9 cellular contexts compared by ENCODE assay signal in genomic region chr16:48444574-48444973, GRCh38. TPM values are rescaled to one million over a fixed set of nuclear protein-coding genes. Genes with fewer than 3 reads are reported as not detected.
DNase-seq lines count a peak whose midpoint lies in the region; ATAC-seq, FAIRE-seq and TF ChIP-seq lines count a peak whose summit lies in the region.
"Had no signal": no experiment of that assay in that cellular context is flagged by ENCODE, and none has a peak within 500 bp of the region (broad histone marks: within the 10 kb centered on the region; RNA-seq: fewer than 3 reads in every experiment).

No MANE protein-coding gene starts in this region.

- no peak for TF ChIP-seq CTCF in H1 (IDR thresholded peaks at IDR 0.05; ENCODE audit: control extremely low read depth in 1 of 3, insufficient read depth in 1 of 3, low read depth in 1 of 3, low read length in 3 of 3)

- H3K9me3 ChIP-seq in H1 (ENCODE audit: insufficient read depth in 2 of 2, low read depth in 1 of 2, low read length in 1 of 2): no peaks in the 10 kb centered on the region

- H4K8ac ChIP-seq in H1 (ENCODE audit: extremely low read depth, insufficient read depth, low read length): no peak overlapping the region

- no peak overlapping the region for H3K23ac ChIP-seq in H1 (ENCODE audit: insufficient read length)

- CTCF ChIA-PET in H1 (lab: Charles Lee; ENCODE audit: partially characterized antibody): interaction anchor here (1.2 to 1.5 kb wide), 2 partner anchors 12 to 178 kb away, joined by 3 read pairs; no protein-coding TSS in a partner anchor

- H3K56ac ChIP-seq in H1 (replicated peaks; ENCODE audit: insufficient read length, low read depth, low read length): no peak overlapping the region

- H2AK5ac ChIP-seq in H1 (ENCODE audit: low read depth, low read length): no peak overlapping the region

- 89% methylated on average over 6 of the region's 6 CpGs; no CpG with 5 or more reads in 1 of the 2 experiments for WGBS in H1 (ENCODE audit: extremely low coverage in 1 of 2, insufficient coverage in 1 of 2, insufficient read length in 1 of 2, insufficient replicate concordance in 2 of 2, low coverage in 1 of 2, low lambda C conversion rate in 2 of 2, missing lambda C conversion rate in 1 of 2), 2 experiments

- no peak overlapping the region for H2BK20ac ChIP-seq in H1 (ENCODE audit: low read length)

- no peak overlapping the region for H2BK15ac ChIP-seq in H1 (ENCODE audit: low read length)

- POLR2A ChIA-PET in H1 (lab: Charles Lee; ENCODE audit: partially characterized antibody): no interaction called here

- peak overlapping the region; percentile 85 for H3K27ac ChIP-seq in ACC112 (ENCODE audit: low read depth, low read length)
- H3K27ac ChIP-seq in H1 (ENCODE audit: low read depth, low read length): no peak overlapping the region

- ATAC-seq in GM18517 (IDR thresholded peaks at IDR 0.05; ENCODE audit: unreplicated experiment) (no peak), GM21381 (IDR thresholded peaks at IDR 0.05; ENCODE audit: unreplicated experiment) (no peak)

- H3K4me1 ChIP-seq in ACC112 (ENCODE audit: control insufficient read depth, insufficient read depth, low read length, unreplicated experiment) (peaks cover 7% of the 10 kb centered on the region), H1 (replicated peaks in 1 of 4; ENCODE audit: control insufficient read depth in 3 of 4, insufficient read depth in 4 of 4, low read length in 3 of 4) (no peaks in the 10 kb centered on the region)

- no peak overlapping the region for H2BK120ac ChIP-seq in H1 (replicated peaks; ENCODE audit: low read depth, low read length)

- H4K5ac ChIP-seq in H1 (ENCODE audit: insufficient read length, low read depth, low read length): no peak overlapping the region

- no peaks in the 10 kb centered on the region for H3K36me3 ChIP-seq in ACC112 (ENCODE audit: insufficient read depth, low read length)
- no peaks in the 10 kb centered on the region for H3K36me3 ChIP-seq in H1 (ENCODE audit: control insufficient read depth in 2 of 4, insufficient read depth in 4 of 4, low read length in 3 of 4)

- peak; percentile 8 for DNase-seq in LoVo (ENCODE audit: low spot score)
- DNase-seq in H1 (ENCODE audit: low read depth in 1 of 2, low spot score in 2 of 2): no peak
- peak; percentile 33 to 86 for DNase-seq in lung microvascular endothelial cell (ENCODE audit: low read depth in 2 of 2)
- DNase-seq in NCI-H510A (lab: John Stamatoyannopoulos, UW): no peak
- no peak for DNase-seq in COR-L47 (lab: John Stamatoyannopoulos, UW)
- DNase-seq: immature natural killer cell had no signal

- no peaks in the 10 kb centered on the region for H3K79me1 ChIP-seq in H1 (ENCODE audit: low read depth, low read length)

- H3K4ac ChIP-seq in H1 (replicated peaks; ENCODE audit: insufficient read length, low read depth, low read length): no peak overlapping the region

- H4K20me1 ChIP-seq in H1 (replicated peaks in 1 of 2; ENCODE audit: control insufficient read depth in 1 of 2, insufficient read depth in 2 of 2, low read length in 2 of 2): no peaks in the 10 kb centered on the region

- H3K27me3 ChIP-seq in ACC112 (ENCODE audit: insufficient read depth, low read length) (no peaks in the 10 kb centered on the region), H1 (replicated peaks in 1 of 4; ENCODE audit: control insufficient read depth in 3 of 4, extremely low read depth in 1 of 4, insufficient read depth in 3 of 4, low read length in 3 of 4) (no peaks in the 10 kb centered on the region)

- H3K4me2 ChIP-seq in H1 (ENCODE audit: insufficient read depth in 1 of 2, low read depth in 2 of 2, low read length in 2 of 2): no peak overlapping the region

- H4K91ac ChIP-seq in H1 (replicated peaks; ENCODE audit: insufficient read length, low read length): no peak overlapping the region

- H3K14ac ChIP-seq in H1 (ENCODE audit: insufficient read length): no peak overlapping the region

- H3K23me2 ChIP-seq in H1 (ENCODE audit: low read depth, low read length): no peaks in the 10 kb centered on the region

- no peak overlapping the region for H2BK12ac ChIP-seq in H1 (ENCODE audit: low read depth, low read length)

- H3K18ac ChIP-seq in H1 (ENCODE audit: extremely low read depth, low read length): no peak overlapping the region

- no peak overlapping the region for H3K9ac ChIP-seq in H1 (replicated peaks in 1 of 4; ENCODE audit: extremely low read depth in 1 of 4, low read depth in 3 of 4, low read length in 3 of 4)

- FAIRE-seq in H1 (lab: Jason Lieb, UNC): no peak

- TF ChIP-seq RAD21 in H1 (IDR thresholded peaks at IDR 0.05 in 1 of 2, conservative IDR thresholded peaks at IDR 0.05 in 1 of 2; ENCODE audit: low read depth in 2 of 2, low read length in 2 of 2): no peak

- H2BK5ac ChIP-seq in H1 (ENCODE audit: low read depth, low read length): no peak overlapping the region

- H2AFZ ChIP-seq in ACC112 (ENCODE audit: low read length, unreplicated experiment) (peak overlapping the region; percentile 93), H1 (ENCODE audit: low read length) (peak overlapping the region; percentile 42; the same call in 1 of the 2 replicates)

- no peaks in the 10 kb centered on the region for H3K79me2 ChIP-seq in ACC112 (ENCODE audit: control insufficient read depth, insufficient read depth, low read length, unreplicated experiment)
- no peaks in the 10 kb centered on the region for H3K79me2 ChIP-seq in H1 (ENCODE audit: control insufficient read depth in 1 of 2, insufficient read depth in 2 of 2, low read length in 2 of 2)

- H3K4me3 ChIP-seq in ACC112 (ENCODE audit: low read depth, low read length): peak overlapping the region; percentile 54
- H3K4me3 ChIP-seq in H1 (ENCODE audit: extremely low read depth in 1 of 4, insufficient read depth in 2 of 4, low read depth in 3 of 4, low read length in 4 of 4): no peak overlapping the region

- no peak for TF ChIP-seq EP300 in H1 (IDR thresholded peaks at IDR 0.05; ENCODE audit: borderline replicate concordance in 1 of 2, low read depth in 2 of 2, low read length in 2 of 2)

- no peak for TF ChIP-seq POLR2A in H1 (IDR thresholded peaks at IDR 0.05; ENCODE audit: control extremely low read depth in 1 of 2, low read depth in 2 of 2, low read length in 2 of 2)

TF ChIP-seq in H1, 55 proteins besides CTCF, POLR2A, EP300 and RAD21:
- TF ChIP-seq SIN3A (conservative IDR thresholded peaks at IDR 0.05 in 1 of 2, IDR thresholded peaks at IDR 0.05 in 1 of 2; ENCODE audit: low read depth in 1 of 2, low read length in 2 of 2) (no peak), RXRA (IDR thresholded peaks at IDR 0.05; ENCODE audit: insufficient read depth, low read depth, low read length) (no peak), ASH2L (IDR thresholded peaks at IDR 0.05; ENCODE audit: low read length) (no peak), CHD2 (IDR thresholded peaks at IDR 0.05; ENCODE audit: low read length) (no peak), CREB1 (IDR thresholded peaks at IDR 0.05) (no peak), TAF1 (IDR thresholded peaks at IDR 0.05; ENCODE audit: low read depth, low read length) (no peak), KDM5A (IDR thresholded peaks at IDR 0.05; ENCODE audit: low read length) (no peak), HDAC6 (IDR thresholded peaks at IDR 0.05; ENCODE audit: low read depth, low read length) (no peak), TCF12 (IDR thresholded peaks at IDR 0.05; ENCODE audit: low read depth, low read length) (no peak), BRCA1 (IDR thresholded peaks at IDR 0.05; ENCODE audit: low read depth, low read length) (no peak), HDAC2 (IDR thresholded peaks at IDR 0.05; ENCODE audit: borderline replicate concordance in 1 of 2, low read depth in 2 of 2, low read length in 2 of 2) (no peak), EZH2 (IDR thresholded peaks at IDR 0.05; ENCODE audit: low read depth, low read length, severe bottlenecking) (no peak), SIX5 (IDR thresholded peaks at IDR 0.05; ENCODE audit: low read depth, low read length) (no peak), TAF7 (optimal IDR thresholded peaks at IDR 0.05; ENCODE audit: borderline replicate concordance, low read depth, low read length) (no peak), BACH1 (IDR thresholded peaks at IDR 0.05; ENCODE audit: low read length) (no peak), ZNF274 (IDR thresholded peaks at IDR 0.05; ENCODE audit: borderline replicate concordance, extremely low read depth, low read length) (no peak), CHD1 (IDR thresholded peaks at IDR 0.05; ENCODE audit: low read depth, low read length) (no peak)

RNA-seq across cellular contexts. Expression of gene SIAH1, which starts 59.4 kb away (rescaled TPM):
- total RNA-seq in H1 (2021; fragmentation: NEBNext Ultra II Directional; extraction: Animal tissue kit (Norgen Biotek cat#: 25700)): 33.3 and 33.9 TPM in 2 replicates
- polyA plus RNA-seq in H1 (2011; rRNA removed): 19.5 and 21.3 TPM in 2 replicates
- polyA plus RNA-seq in H1 (2011; cell fraction: cytosol; rRNA removed): 27.5 TPM
- 17.5 TPM for polyA plus RNA-seq in H1 (2011; cell fraction: nucleus; rRNA removed)
- 20.8 to 28.2 TPM (median 23.3 TPM) in 4 replicates for polyA plus RNA-seq in H1 (2012, experiment 1 of 2)
- polyA plus RNA-seq in H1 (2012, experiment 2 of 2): 4.0 TPM
- polyA plus RNA-seq in H1 (2013, experiment 1 of 2): 22.2 TPM
- polyA plus RNA-seq in H1 (2013, experiment 2 of 2): 20.8 TPM
- polyA minus RNA-seq in H1 (2011; rRNA and poly(A)+ RNA removed): 43.7 and 54.2 TPM in 2 replicates
- 35.7 TPM for polyA minus RNA-seq in H1 (2011; cell fraction: cytosol; rRNA and poly(A)+ RNA removed)
- 48.2 TPM for polyA minus RNA-seq in H1 (2011; cell fraction: nucleus; rRNA and poly(A)+ RNA removed)
- total RNA-seq in lung microvascular endothelial cell: 21.6 and 33.1 TPM in 2 replicates

Comparison
In these comparisons a context has a peak if more than half of its experiments do, and no peak if none do; other contexts are left out.
1. DNase-seq: peak in LoVo (single experiment) and lung microvascular endothelial cell (2 of 2); none in H1 (0 of 2), NCI-H510A (single experiment) and COR-L47 (single experiment).